In the genomic region with DNA sequence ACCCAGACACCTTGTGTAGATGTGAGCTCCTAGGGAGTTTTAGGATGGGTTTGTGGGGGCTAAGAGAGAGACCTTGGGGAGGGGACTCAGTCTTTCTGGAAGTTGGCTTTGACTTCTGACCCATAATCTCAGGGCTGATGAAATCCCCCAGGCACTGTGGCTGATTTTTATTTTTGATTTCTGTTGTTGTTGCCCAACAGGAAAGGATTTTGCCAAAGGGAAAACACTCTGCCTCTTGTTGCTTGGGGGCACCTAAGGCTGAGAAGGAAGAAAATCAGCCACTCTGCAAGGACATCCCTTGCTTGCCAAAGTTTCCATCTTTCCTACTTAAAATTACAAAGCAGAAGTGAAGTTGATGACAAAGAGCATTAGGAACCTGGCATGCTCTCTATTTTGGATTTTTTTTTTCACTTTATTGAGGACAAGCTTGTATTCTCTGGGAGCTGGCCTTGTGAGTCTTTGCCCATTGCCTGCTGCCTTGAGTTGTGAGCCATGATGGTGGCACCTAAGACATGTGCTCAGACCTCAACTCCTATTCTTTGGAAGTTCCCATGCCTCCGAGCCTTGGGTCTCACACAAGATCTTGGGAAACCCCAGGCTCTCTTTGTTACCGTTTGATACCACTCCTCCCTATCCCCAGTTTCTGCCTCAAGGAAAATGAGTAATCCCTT, we compare ENCODE assay signal across 2 cellular contexts.
TF ChIP-seq lines count a peak whose summit lies in the region.

No MANE protein-coding gene starts in this region.

TF ChIP-seq in IMR-90, 13 proteins besides CTCF, POLR2A, EP300 and RAD21:
- TF ChIP-seq SMC3 (IDR thresholded peaks at IDR 0.05; ENCODE audit: low read depth, low read length) (no peak), MAFK (IDR thresholded peaks at IDR 0.05; ENCODE audit: low read depth, low read length) (no peak), RFX5 (IDR thresholded peaks at IDR 0.05; ENCODE audit: low read depth, low read length) (no peak), MXI1 (IDR thresholded peaks at IDR 0.05; ENCODE audit: borderline replicate concordance, low read depth, low read length) (no peak), CEBPB (IDR thresholded peaks at IDR 0.05; ENCODE audit: low read depth, low read length) (no peak), MAZ (IDR thresholded peaks at IDR 0.05; ENCODE audit: borderline replicate concordance, low read depth, low read length) (no peak), CHD1 (IDR thresholded peaks at IDR 0.05; ENCODE audit: low read depth, low read length) (no peak), RCOR1 (IDR thresholded peaks at IDR 0.05; ENCODE audit: insufficient replicate concordance, low read length) (no peak), FOS (IDR thresholded peaks at IDR 0.05; ENCODE audit: low read depth, low read length) (no peak), BHLHE40 (IDR thresholded peaks at IDR 0.05; ENCODE audit: low read depth, low read length) (no peak), NFE2L2 (IDR thresholded peaks at IDR 0.05; ENCODE audit: low read depth, low read length) (no peak)
- TF ChIP-seq, protein P1, sequence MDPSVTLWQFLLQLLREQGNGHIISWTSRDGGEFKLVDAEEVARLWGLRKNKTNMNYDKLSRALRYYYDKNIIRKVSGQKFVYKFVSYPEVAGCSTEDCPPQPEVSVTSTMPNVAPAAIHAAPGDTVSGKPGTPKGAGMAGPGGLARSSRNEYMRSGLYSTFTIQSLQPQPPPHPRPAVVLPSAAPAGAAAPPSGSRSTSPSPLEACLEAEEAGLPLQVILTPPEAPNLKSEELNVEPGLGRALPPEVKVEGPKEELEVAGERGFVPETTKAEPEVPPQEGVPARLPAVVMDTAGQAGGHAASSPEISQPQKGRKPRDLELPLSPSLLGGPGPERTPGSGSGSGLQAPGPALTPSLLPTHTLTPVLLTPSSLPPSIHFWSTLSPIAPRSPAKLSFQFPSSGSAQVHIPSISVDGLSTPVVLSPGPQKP (IDR thresholded peaks at IDR 0.05; ENCODE audit: borderline replicate concordance, low read depth, low read length) = no peak
- TF ChIP-seq, protein P2, sequence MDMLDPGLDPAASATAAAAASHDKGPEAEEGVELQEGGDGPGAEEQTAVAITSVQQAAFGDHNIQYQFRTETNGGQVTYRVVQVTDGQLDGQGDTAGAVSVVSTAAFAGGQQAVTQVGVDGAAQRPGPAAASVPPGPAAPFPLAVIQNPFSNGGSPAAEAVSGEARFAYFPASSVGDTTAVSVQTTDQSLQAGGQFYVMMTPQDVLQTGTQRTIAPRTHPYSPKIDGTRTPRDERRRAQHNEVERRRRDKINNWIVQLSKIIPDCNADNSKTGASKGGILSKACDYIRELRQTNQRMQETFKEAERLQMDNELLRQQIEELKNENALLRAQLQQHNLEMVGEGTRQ (IDR thresholded peaks at IDR 0.05; ENCODE audit: low read depth, low read length) = no peak

TF ChIP-seq in liver, 16 proteins besides CTCF, POLR2A, EP300 and RAD21:
- TF ChIP-seq FOXA1 (IDR thresholded peaks at IDR 0.05) (no peak), RXRA (IDR thresholded peaks at IDR 0.05) (no peak), GABPA (IDR thresholded peaks at IDR 0.05 in 1 of 2, conservative IDR thresholded peaks at IDR 0.05 in 1 of 2) (no peak), FOXA2 (IDR thresholded peaks at IDR 0.05) (no peak), NR2F2 (IDR thresholded peaks at IDR 0.05) (no peak), YY1 (IDR thresholded peaks at IDR 0.05) (no peak), EGR1 (IDR thresholded peaks at IDR 0.05; ENCODE audit: low read depth in 2 of 2) (no peak), HNF4G (IDR thresholded peaks at IDR 0.05) (no peak), JUND (IDR thresholded peaks at IDR 0.05) (no peak), TAF1 (conservative IDR thresholded peaks at IDR 0.05) (no peak)
- TF ChIP-seq, protein P3, sequence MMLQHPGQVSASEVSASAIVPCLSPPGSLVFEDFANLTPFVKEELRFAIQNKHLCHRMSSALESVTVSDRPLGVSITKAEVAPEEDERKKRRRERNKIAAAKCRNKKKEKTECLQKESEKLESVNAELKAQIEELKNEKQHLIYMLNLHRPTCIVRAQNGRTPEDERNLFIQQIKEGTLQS (IDR thresholded peaks at IDR 0.05) = no peak
- TF ChIP-seq, protein P4, sequence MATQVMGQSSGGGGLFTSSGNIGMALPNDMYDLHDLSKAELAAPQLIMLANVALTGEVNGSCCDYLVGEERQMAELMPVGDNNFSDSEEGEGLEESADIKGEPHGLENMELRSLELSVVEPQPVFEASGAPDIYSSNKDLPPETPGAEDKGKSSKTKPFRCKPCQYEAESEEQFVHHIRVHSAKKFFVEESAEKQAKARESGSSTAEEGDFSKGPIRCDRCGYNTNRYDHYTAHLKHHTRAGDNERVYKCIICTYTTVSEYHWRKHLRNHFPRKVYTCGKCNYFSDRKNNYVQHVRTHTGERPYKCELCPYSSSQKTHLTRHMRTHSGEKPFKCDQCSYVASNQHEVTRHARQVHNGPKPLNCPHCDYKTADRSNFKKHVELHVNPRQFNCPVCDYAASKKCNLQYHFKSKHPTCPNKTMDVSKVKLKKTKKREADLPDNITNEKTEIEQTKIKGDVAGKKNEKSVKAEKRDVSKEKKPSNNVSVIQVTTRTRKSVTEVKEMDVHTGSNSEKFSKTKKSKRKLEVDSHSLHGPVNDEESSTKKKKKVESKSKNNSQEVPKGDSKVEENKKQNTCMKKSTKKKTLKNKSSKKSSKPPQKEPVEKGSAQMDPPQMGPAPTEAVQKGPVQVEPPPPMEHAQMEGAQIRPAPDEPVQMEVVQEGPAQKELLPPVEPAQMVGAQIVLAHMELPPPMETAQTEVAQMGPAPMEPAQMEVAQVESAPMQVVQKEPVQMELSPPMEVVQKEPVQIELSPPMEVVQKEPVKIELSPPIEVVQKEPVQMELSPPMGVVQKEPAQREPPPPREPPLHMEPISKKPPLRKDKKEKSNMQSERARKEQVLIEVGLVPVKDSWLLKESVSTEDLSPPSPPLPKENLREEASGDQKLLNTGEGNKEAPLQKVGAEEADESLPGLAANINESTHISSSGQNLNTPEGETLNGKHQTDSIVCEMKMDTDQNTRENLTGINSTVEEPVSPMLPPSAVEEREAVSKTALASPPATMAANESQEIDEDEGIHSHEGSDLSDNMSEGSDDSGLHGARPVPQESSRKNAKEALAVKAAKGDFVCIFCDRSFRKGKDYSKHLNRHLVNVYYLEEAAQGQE (IDR thresholded peaks at IDR 0.05) = no peak
